In the genomic region with DNA sequence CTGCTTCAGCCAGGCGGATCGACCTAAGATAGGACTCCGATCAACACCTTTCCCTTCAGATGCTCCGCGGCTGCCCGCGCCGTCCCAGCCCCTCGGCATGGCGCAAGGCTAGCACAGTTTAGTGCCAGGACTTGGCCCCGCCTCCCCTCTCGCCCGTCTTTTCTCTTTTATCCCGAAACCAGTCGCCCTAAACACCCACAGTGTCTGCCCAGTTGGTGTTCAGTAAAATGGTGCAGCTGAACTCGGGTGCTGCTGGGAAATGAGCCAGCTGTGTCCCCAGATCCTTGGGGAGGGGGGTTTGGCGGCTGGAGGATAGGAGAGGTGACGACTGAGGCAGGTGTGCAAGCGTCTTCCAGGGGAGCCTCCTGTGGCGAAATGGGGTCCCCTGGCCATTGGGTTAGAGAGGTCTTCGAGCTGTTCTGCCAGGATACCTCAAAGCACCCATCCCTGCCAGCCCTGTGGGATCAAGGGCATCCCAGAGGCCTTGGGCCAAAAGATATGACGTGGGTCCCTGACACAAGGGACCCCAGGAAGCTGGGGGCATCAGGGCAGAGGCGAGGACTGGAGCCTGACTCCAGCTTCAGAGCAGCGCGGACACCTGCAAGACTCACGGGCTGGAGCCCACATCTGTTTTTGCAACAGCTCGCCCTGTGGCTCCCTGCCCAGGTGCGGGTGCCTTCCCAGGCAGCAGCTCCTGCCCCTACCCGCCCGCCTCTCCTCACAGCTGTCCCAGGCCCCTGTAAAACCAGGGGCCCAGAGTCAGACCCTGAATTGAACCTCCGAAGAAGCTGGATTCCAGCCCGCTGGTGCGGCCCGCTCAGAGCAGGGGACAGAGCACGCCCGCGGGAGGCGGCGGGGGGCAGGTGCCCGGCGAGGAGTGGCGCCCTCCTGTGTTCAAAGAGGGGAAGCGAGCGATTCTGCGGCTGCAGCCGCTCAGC, we compare ENCODE assay signal across 9 cellular contexts.
DNase-seq lines count a peak whose midpoint lies in the region; TF ChIP-seq lines count a peak whose summit lies in the region.
"Had no signal": no experiment of that assay in that cellular context is flagged by ENCODE, and none has a peak within 500 bp of the region (broad histone marks: within the 10 kb centered on the region; RNA-seq: fewer than 3 reads in every experiment).

No MANE protein-coding gene starts in this region.

- no peak for TF ChIP-seq POLR2A in spleen (IDR thresholded peaks at IDR 0.05)

- DNase-seq in BE2C (peak; percentile 64), GM20000 (ENCODE audit: low spot score) (peak; percentile 78), MG63 (peak; percentile 28), T1000 (lab: John Stamatoyannopoulos, UW) (peak; percentile 90), astrocyte of the cerebellum (ENCODE audit: low read depth) (no peak), spleen (peak; percentile 89), H4 (ENCODE audit: low spot score) (no peak)

- intact Hi-C loops in spleen (cut with DNase I; ENCODE audit: low total_unique reads): loop anchor here (5.0 kb wide), 1 partner anchor 68 kb away; no protein-coding TSS in a partner anchor

- peak overlapping the region; percentile 43 for H3K4me3 ChIP-seq in BE2C (ENCODE audit: low read depth, low read length)
- H3K4me3 ChIP-seq in MG63: peak overlapping the region; percentile 25; the same call in 1 of the 2 replicates
- peak overlapping the region; percentile 32 for H3K4me3 ChIP-seq in astrocyte of the cerebellum (ENCODE audit: low read depth, low read length)
- peak overlapping the region; percentile 48 for H3K4me3 ChIP-seq in iPS-18c (ENCODE audit: insufficient read depth, low read depth, low read length)
- H3K4me3 ChIP-seq in spleen: peak overlapping the region in 7 of 8 donors; percentile 11 to 63 (median 31)

- in situ Hi-C loops in astrocyte of the cerebellum (cut with HindIII; ENCODE audit: low sequenced_read_pairs): no loop called here

- WGBS in spleen, 5 donors: 4 to 17% (median 6%) methylated on average over 23 to 46 of the region's 46 CpGs

- TF ChIP-seq CTCF in BE2C (IDR thresholded peaks at IDR 0.05; ENCODE audit: low read depth, low read length) (peak; percentile 85), GM20000 (IDR thresholded peaks at IDR 0.05; ENCODE audit: extremely low read depth, missing control alignments) (peak; percentile 76), astrocyte of the cerebellum (IDR thresholded peaks at IDR 0.05; ENCODE audit: low read depth, low read length, missing control alignments) (peak; percentile 96), spleen (IDR thresholded peaks at IDR 0.05 in 8 of 11, conservative IDR thresholded peaks at IDR 0.05 in 3 of 11) (peak; percentile 34 to 89 (median 86))

- no peaks in the 10 kb centered on the region for H3K36me3 ChIP-seq in BE2C
- H3K36me3 ChIP-seq in MG63: no peaks in the 10 kb centered on the region
- peaks cover 0 to 1% (median 0%) of the 10 kb centered on the region in 6 donors for H3K36me3 ChIP-seq in spleen

- H3K9me3 ChIP-seq in BE2C (no peaks in the 10 kb centered on the region), MG63 (no peaks in the 10 kb centered on the region), iPS-18c (ENCODE audit: control insufficient read depth, insufficient read depth, low read length) (no peaks in the 10 kb centered on the region), spleen (no peaks in the 10 kb centered on the region)

- no peak overlapping the region for H3K27ac ChIP-seq in spleen
- H3K27ac ChIP-seq: HL-60 had no signal

- H3K4me1 ChIP-seq in BE2C (no peaks in the 10 kb centered on the region), spleen (peaks cover 7 to 20% (median 14%) of the 10 kb centered on the region in 6 donors)

- H3K27me3 ChIP-seq in BE2C (peaks cover 55% of the 10 kb centered on the region), MG63 (peaks cover 17% of the 10 kb centered on the region), spleen (replicated peaks in 1 of 7) (peaks cover 3 to 62% (median 32%) of the 10 kb centered on the region in 7 donors)

Comparison
In these comparisons a context has a peak if more than half of its experiments do, and no peak if none do; other contexts are left out.
1. DNase-seq: peak in BE2C (single experiment), GM20000 (single experiment), MG63 (single experiment), T1000 (single experiment) and spleen (single experiment); none in astrocyte of the cerebellum (single experiment) and H4 (single experiment).
2. Peak in every context shown above with its lines, with median percentiles within 50 percentile points of each other: H3K4me3 ChIP-seq and CTCF ChIP-seq.